Comparison of ENCODE assay signal across 20 cellular contexts in the genomic region with DNA sequence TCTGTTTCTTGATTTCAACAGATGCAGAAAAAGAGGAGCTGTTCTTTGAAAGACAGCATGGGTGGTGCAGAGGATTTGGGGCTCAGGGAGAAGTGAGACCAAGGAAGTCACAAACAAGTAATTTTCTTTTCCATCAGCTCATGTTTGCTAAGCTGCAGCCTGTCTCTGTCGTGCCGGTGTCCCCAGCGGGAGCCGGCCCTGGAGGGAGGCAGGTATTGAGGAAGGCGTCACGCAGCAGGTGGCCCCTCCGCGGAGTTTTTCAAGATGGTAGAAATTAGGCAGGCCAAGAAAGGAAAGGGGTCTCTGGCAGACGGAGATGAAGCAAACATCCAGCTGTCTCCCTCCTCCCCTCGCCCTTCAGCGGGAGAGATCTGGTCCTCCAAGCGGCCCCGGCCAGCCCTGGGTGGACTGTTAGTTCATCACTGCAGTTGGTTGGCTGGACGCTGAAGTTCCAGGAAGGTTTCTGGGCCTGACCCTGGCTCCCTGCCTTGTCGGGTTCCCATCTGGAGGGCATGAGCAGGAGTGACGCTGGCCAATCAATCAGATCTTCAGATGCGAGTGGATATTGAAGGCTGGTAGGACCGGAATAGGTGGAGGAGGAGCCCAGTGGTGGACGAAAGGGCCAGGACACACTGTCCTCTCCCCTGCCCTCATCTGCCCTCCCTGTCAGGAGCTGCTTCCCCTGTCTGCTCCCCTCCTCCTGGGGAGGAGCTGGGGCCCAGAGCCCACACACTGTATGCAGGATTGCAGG. TPM values are rescaled to one million over a fixed set of nuclear protein-coding genes. Genes with fewer than 3 reads are reported as not detected.
DNase-seq lines count a peak whose midpoint lies in the region; ATAC-seq, FAIRE-seq and TF ChIP-seq lines count a peak whose summit lies in the region.
"Had no signal": no experiment of that assay in that cellular context is flagged by ENCODE, and none has a peak within 500 bp of the region (broad histone marks: within the 10 kb centered on the region; RNA-seq: fewer than 3 reads in every experiment).

No MANE protein-coding gene starts in this region.

- FAIRE-seq in HepG2 (lab: Jason Lieb, UNC) = no peak

- TF ChIP-seq RAD21 in HepG2 (CRISPR knock-in tag; IDR thresholded peaks at IDR 0.05) = no peak

- peak; percentile 72 for ATAC-seq in HepG2
- no peak for ATAC-seq in GM21360 (IDR thresholded peaks at IDR 0.05; ENCODE audit: unreplicated experiment)
- ATAC-seq: lower lobe of right lung; stimulated activated naive CD8-positive, alpha-beta T cell treated with anti-CD3 and anti-CD28 coated beads, Interleukin-15, amount 100 ng/mL, for 72 hours had no signal

- TF ChIP-seq CTCF in MCF 10A (IDR thresholded peaks at IDR 0.05; ENCODE audit: unreplicated experiment) (no peak), OCI-LY3 (IDR thresholded peaks at IDR 0.05; ENCODE audit: low read depth, low read length) (no peak), HepG2 (CRISPR knock-in tag; IDR thresholded peaks at IDR 0.05) (no peak)

- no peak overlapping the region for H3K4me3 Mint-ChIP-seq in MCF 10A (ENCODE audit: unreplicated experiment)
- H3K4me3 Mint-ChIP-seq: activated naive CD8-positive, alpha-beta T cell; CD4-positive, alpha-beta memory T cell; dendritic cell treated with granulocyte-macrophage colony-stimulating factor and Interleukin-4, amounts not matched to agents 40 ng/mL and 50 ng/mL, for 4 days; naive B cell; stimulated activated naive CD8-positive, alpha-beta T cell treated with anti-CD3 and anti-CD28 coated beads, Interleukin-15, amount 100 ng/mL, for 72 hours had no signal

- H3K9ac ChIP-seq in OCI-LY3 (ENCODE audit: low read length) = no peak overlapping the region
- no peak overlapping the region for H3K9ac ChIP-seq in HepG2 (ENCODE audit: insufficient read depth, low read depth, low read length)

- no peak for TF ChIP-seq EP300 in HepG2 (IDR thresholded peaks at IDR 0.05; ENCODE audit: low read depth in 2 of 2, low read length in 2 of 2)
- TF ChIP-seq EP300 in HepG2 (CRISPR knock-in tag; IDR thresholded peaks at IDR 0.05; ENCODE audit: borderline replicate concordance) = no peak

- H3K27ac Mint-ChIP-seq in MCF 10A (ENCODE audit: low read depth, unreplicated experiment) = no peak overlapping the region
- H3K27ac Mint-ChIP-seq: activated naive CD8-positive, alpha-beta T cell; CD4-positive, alpha-beta memory T cell; dendritic cell treated with granulocyte-macrophage colony-stimulating factor and Interleukin-4, amounts not matched to agents 40 ng/mL and 50 ng/mL, for 4 days; naive B cell had no signal

- no peaks in the 10 kb centered on the region for H3K9me3 ChIP-seq in OCI-LY3 (ENCODE audit: insufficient read depth, low read length)
- H3K9me3 ChIP-seq in HepG2 (ENCODE audit: low read length) = no peaks in the 10 kb centered on the region
- H3K9me3 ChIP-seq: lower lobe of right lung, uterus had no signal

- H3K4me3 ChIP-seq in OCI-LY3 (ENCODE audit: low read length) (peak overlapping the region; percentile 33), HepG2 (replicated peaks in 1 of 3; ENCODE audit: insufficient read depth in 1 of 3, low read depth in 2 of 3, low read length in 3 of 3) (peak overlapping the region in 1 of 3 experiments; percentile 20; a peak in 1 of 6 replicates)
- H3K4me3 ChIP-seq: lower lobe of right lung, uterus had no signal

- no peaks in the 10 kb centered on the region for H3K9me3 Mint-ChIP-seq in MCF 10A (ENCODE audit: unreplicated experiment)
- H3K9me3 Mint-ChIP-seq: CD4-positive, alpha-beta memory T cell; dendritic cell treated with granulocyte-macrophage colony-stimulating factor and Interleukin-4, amounts not matched to agents 40 ng/mL and 50 ng/mL, for 4 days; naive B cell; stimulated activated naive CD8-positive, alpha-beta T cell treated with anti-CD3 and anti-CD28 coated beads, Interleukin-15, amount 100 ng/mL, for 72 hours had no signal

- POLR2A ChIA-PET in MCF 10A (lab: Yijun Ruan, JAX) (no interaction called here), HepG2 (lab: Yijun Ruan, JAX) (no interaction called here)

- CTCF ChIA-PET in MCF 10A (lab: Yijun Ruan, JAX) (interaction anchor here (0.8 to 3.8 kb wide), 2 partner anchors 11 to 12 kb away, joined by 4 to 25 read pairs; no protein-coding TSS in a partner anchor), HepG2 (lab: Yijun Ruan, JAX; ENCODE audit: low intra/inter-chr PET ratio, low total read pairs) (no interaction called here)

- H3K4me1 Mint-ChIP-seq in MCF 10A (ENCODE audit: insufficient read depth, unreplicated experiment) = no peaks in the 10 kb centered on the region
- H3K4me1 Mint-ChIP-seq: CD4-positive, alpha-beta memory T cell; stimulated activated naive CD8-positive, alpha-beta T cell treated with anti-CD3 and anti-CD28 coated beads, Interleukin-15, amount 100 ng/mL, for 72 hours had no signal

- H4K20me1 ChIP-seq in OCI-LY3 (ENCODE audit: insufficient read depth, low read length) (no peaks in the 10 kb centered on the region), HepG2 (ENCODE audit: insufficient read depth, low read length) (no peaks in the 10 kb centered on the region)

- DNase-seq in T47D (ENCODE audit: low read depth in 1 of 2, low spot score in 1 of 2) = peak; percentile 67 to 73
- DNase-seq in MCF 10A (ENCODE audit: unreplicated experiment) = no peak
- no peak for DNase-seq in HepG2 (ENCODE audit: low spot score)
- no peak for DNase-seq in SHP77 treated with DMSO at 0.1 percent for 48 hours (lab: John Stamatoyannopoulos, UW)
- DNase-seq in CD1c-positive myeloid dendritic cell (ENCODE audit: extremely low spot score) = no peak
- no peak for DNase-seq in cerebellum (ENCODE audit: low spot score)
- DNase-seq: activated CD4-positive, alpha-beta T cell treated with anti-CD3 and anti-CD28 coated beads, Interleukin-2, amount 50 U/mL, for 4 hours; activated T-cell treated with anti-CD3 and anti-CD28 coated beads, Interleukin-2, amount 50 U/mL, for 1 hour; CD4-positive, alpha-beta memory T cell; HCEC 1CT; lower lobe of right lung; naive B cell; NCI-H1092; stimulated activated naive CD8-positive, alpha-beta T cell treated with anti-CD3 and anti-CD28 coated beads, Interleukin-15, amount 100 ng/mL, for 72 hours; uterus had no signal

- WGBS in HepG2 (ENCODE audit: low lambda C conversion rate) = 10% methylated on average over 14 of the region's 19 CpGs

- H2AFZ ChIP-seq in OCI-LY3 (ENCODE audit: low read depth, low read length) (peak overlapping the region; percentile 81; the same call in 1 of the 2 replicates), HepG2 (ENCODE audit: low read length) (no peak overlapping the region)

- H3K36me3 Mint-ChIP-seq in MCF 10A (ENCODE audit: insufficient read depth, unreplicated experiment) = no peaks in the 10 kb centered on the region
- H3K36me3 Mint-ChIP-seq: activated naive CD8-positive, alpha-beta T cell; CD4-positive, alpha-beta memory T cell; naive B cell had no signal

- no TSS peak for BruUV-seq in MCF 10A (replicated peaks; lab: Mats Ljungman, UMichigan)
- BruUV-seq in HepG2 (replicated peaks; lab: Mats Ljungman, UMichigan) = no TSS peak

- H3K27ac ChIP-seq in OCI-LY3 (ENCODE audit: low read length) (no peak overlapping the region), HepG2 (ENCODE audit: extremely low read length, insufficient read depth, low read length) (no peak overlapping the region)
- H3K27ac ChIP-seq: lower lobe of right lung, uterus had no signal

- no peak for TF ChIP-seq POLR2A in HepG2 (IDR thresholded peaks at IDR 0.05; ENCODE audit: insufficient read depth in 1 of 2, low read depth in 2 of 2, low read length in 2 of 2)

- in situ Hi-C loops in T47D (cut with HindIII; ENCODE audit: low pct_unique_long_range_greater_than_20kb, low sequenced_read_pairs) = no loop called here
- in situ Hi-C loops in HepG2 (cut with HindIII; ENCODE audit: extremely low pct_ligation_motif_present, low pct_unique_long_range_greater_than_20kb) = no loop called here

- H3K4me2 ChIP-seq in OCI-LY3 (ENCODE audit: low read length) = peak overlapping the region; percentile 56
- H3K4me2 ChIP-seq in HepG2 (ENCODE audit: low read depth, low read length) = peak overlapping the region; percentile 48

- H3K4me1 ChIP-seq in OCI-LY3 (ENCODE audit: low read length) = peaks cover 11% of the 10 kb centered on the region
- H3K4me1 ChIP-seq in HepG2 (ENCODE audit: insufficient read depth, low read length) = 0 out of 2 replicates have a peak, but pooled peaks cover 5% of the 10 kb centered on the region
- H3K4me1 ChIP-seq: lower lobe of right lung, uterus had no signal

- H3K27me3 ChIP-seq in OCI-LY3 (ENCODE audit: low read depth, low read length) = 0 out of 2 replicates have a peak, but pooled peaks cover 4% of the 10 kb centered on the region
- H3K27me3 ChIP-seq in HepG2 (ENCODE audit: control insufficient read depth in 1 of 2, insufficient read depth in 2 of 2, low read length in 2 of 2) = peaks cover 0 to 43% of the 10 kb centered on the region in 2 experiments; a peak in 4 of 5 replicates
- H3K27me3 ChIP-seq: uterus had no signal

- intact Hi-C loops in MCF 10A (cut with micrococcal nuclease) = no loop called here
- intact Hi-C loops in HepG2 (cut with micrococcal nuclease; ENCODE audit: unreplicated experiment) = no loop called here

- H3K79me2 ChIP-seq in OCI-LY3 (ENCODE audit: low read length) (no peaks in the 10 kb centered on the region), HepG2 (ENCODE audit: insufficient read depth, low read length) (no peaks in the 10 kb centered on the region)

- H3K27me3 Mint-ChIP-seq in MCF 10A (ENCODE audit: insufficient read depth, unreplicated experiment) = peaks cover 51% of the 10 kb centered on the region
- H3K27me3 Mint-ChIP-seq: activated naive CD8-positive, alpha-beta T cell had no signal

- H3K36me3 ChIP-seq in OCI-LY3 (replicated peaks; ENCODE audit: low read depth, low read length) = no peaks in the 10 kb centered on the region
- H3K36me3 ChIP-seq in HepG2 (replicated peaks in 1 of 2; ENCODE audit: control insufficient read depth in 1 of 2, insufficient read depth in 2 of 2, low read length in 2 of 2) = no peaks in the 10 kb centered on the region
- H3K36me3 ChIP-seq: lower lobe of right lung, uterus had no signal

RNA-seq across cellular contexts. Expression of gene MUC4, which starts 27.7 kb away (rescaled TPM):
- total RNA-seq in MCF 10A (2022) = not detected in 2 replicates
- not detected in 2 replicates for total RNA-seq in HepG2 (2016; rRNA removed; fragmentation: Illumina TruSeq; extraction: Trizol)
- not detected in 2 replicates for total RNA-seq in HepG2 (2016; cell fraction: cytosol; rRNA removed; fragmentation: Illumina TruSeq; extraction: Trizol; ENCODE audit: low read depth)
- total RNA-seq in HepG2 (2016; cell fraction: insoluble cytoplasmic fraction; rRNA removed; fragmentation: Illumina TruSeq; extraction: Trizol) = not detected in 2 replicates
- not detected in 2 replicates for total RNA-seq in HepG2 (2016; cell fraction: membrane; rRNA removed; fragmentation: Illumina TruSeq; extraction: Trizol)
- not detected in 2 replicates for total RNA-seq in HepG2 (2016; cell fraction: nucleus; rRNA removed; fragmentation: Illumina TruSeq; extraction: Trizol)
- polyA plus RNA-seq in HepG2 (2011; rRNA removed) = 0.03 TPM in 1 of 2 replicates, not detected in the other
- polyA plus RNA-seq in HepG2 (2011; cell fraction: cytosol; rRNA removed) = 0.01 TPM in 1 of 2 replicates, not detected in the other
- polyA plus RNA-seq in HepG2 (2011; cell fraction: nucleus; rRNA removed) = 0.10 and 0.42 TPM in 2 replicates
- polyA plus RNA-seq in HepG2 (2012) = not detected in 2 replicates
- polyA plus RNA-seq in HepG2 (2016; cell fraction: cytosol; fragmentation: Illumina TruSeq; extraction: Trizol; ENCODE audit: low read depth) = not detected in 2 replicates
- not detected in 2 replicates for polyA plus RNA-seq in HepG2 (2016; cell fraction: insoluble cytoplasmic fraction; fragmentation: Illumina TruSeq; extraction: Trizol; ENCODE audit: low read depth)
- polyA plus RNA-seq in HepG2 (2016; cell fraction: membrane; fragmentation: Illumina TruSeq; extraction: Trizol; ENCODE audit: low read depth) = not detected in 2 replicates
- polyA plus RNA-seq in HepG2 (2016; cell fraction: nucleus; fragmentation: Illumina TruSeq; extraction: Trizol; ENCODE audit: insufficient read depth, low read depth) = not detected in 2 replicates
- 0.40 TPM in 1 of 2 replicates, not detected in the other for polyA minus RNA-seq in HepG2 (2011; rRNA and poly(A)+ RNA removed; ENCODE audit: low replicate concordance)
- not detected in 2 replicates for polyA minus RNA-seq in HepG2 (2011; cell fraction: cytosol; rRNA and poly(A)+ RNA removed)
- polyA minus RNA-seq in HepG2 (2011; cell fraction: nucleus; rRNA and poly(A)+ RNA removed) = under 0.01 TPM in 1 of 2 replicates, not detected in the other
- total RNA-seq in cerebellum = 0.27 TPM
- total RNA-seq: CD4-positive, alpha-beta memory T cell; NCI-H460 had no signal
- polyA plus RNA-seq: CD4-positive, alpha-beta memory T cell had no signal

Comparison
In these comparisons a context has a peak if more than half of its experiments do, and no peak if none do; other contexts are left out.
1. DNase-seq: peak in T47D (2 of 2); none in MCF 10A (single experiment), HepG2 (single experiment), SHP77 treated with DMSO at 0.1 percent for 48 hours (single experiment), CD1c-positive myeloid dendritic cell (single experiment) and cerebellum (single experiment).